Comparison of ENCODE assay signal across 8 cellular contexts in genomic region chr15:90000175-90000923, GRCh38. TPM values are rescaled to one million over a fixed set of nuclear protein-coding genes. Genes with fewer than 3 reads are reported as not detected.
DNase-seq lines count a peak whose midpoint lies in the region; ATAC-seq and TF ChIP-seq lines count a peak whose summit lies in the region.

No MANE protein-coding gene starts in this region.

- peak; percentile 66 for DNase-seq in activated effector memory CD4-positive, alpha-beta T cell treated with anti-CD3 and anti-CD28 coated beads, Interleukin-2, amount 50 U/mL, for 16 hours
- no peak for DNase-seq in activated effector memory CD4-positive, alpha-beta T cell treated with Interleukin-2 at 50 U/mL for 16 hours
- no peak for DNase-seq in RWPE2 (ENCODE audit: low spot score)
- DNase-seq in endodermal cell = peak; percentile 77
- no peak for DNase-seq in NCI-H2029 (lab: John Stamatoyannopoulos, UW)

- WGBS in endodermal cell (ENCODE audit: insufficient coverage in 1 of 2, insufficient read length in 1 of 2), 2 experiments = 2 to 5% methylated on average over 19 to 62 of the region's 62 CpGs

- no peak for TF ChIP-seq CTCF in RWPE2 (IDR thresholded peaks at IDR 0.05; ENCODE audit: poor library complexity, severe bottlenecking)
- TF ChIP-seq CTCF in endodermal cell (conservative IDR thresholded peaks at IDR 0.05) = no peak

- H3K9me3 ChIP-seq in RWPE2 (ENCODE audit: severe bottlenecking) = no peaks in the 10 kb centered on the region
- no peaks in the 10 kb centered on the region for H3K9me3 ChIP-seq in endodermal cell (ENCODE audit: control insufficient read depth, low read length)
- no peaks in the 10 kb centered on the region for H3K9me3 ChIP-seq in mucosa of rectum (ENCODE audit: control insufficient read depth in 2 of 2, low read length in 2 of 2)

- H3K4me1 ChIP-seq in RWPE2 (ENCODE audit: insufficient read depth, poor library complexity, severe bottlenecking) (peaks cover 51% of the 10 kb centered on the region), endodermal cell (ENCODE audit: control insufficient read depth, insufficient read depth, low read length) (peaks cover 27% of the 10 kb centered on the region), mucosa of rectum (ENCODE audit: control insufficient read depth in 2 of 2, insufficient read depth in 2 of 2, low read length in 2 of 2) (peaks cover 27 to 44% of the 10 kb centered on the region in 2 donors)

- H3K36me3 ChIP-seq in RWPE2 (ENCODE audit: low read depth) = peaks cover 11% of the 10 kb centered on the region
- no peaks in the 10 kb centered on the region for H3K36me3 ChIP-seq in endodermal cell (ENCODE audit: control insufficient read depth, insufficient read depth, low read length)
- peaks cover 0 to 3% of the 10 kb centered on the region in 2 donors for H3K36me3 ChIP-seq in mucosa of rectum (ENCODE audit: control insufficient read depth in 2 of 2, insufficient read depth in 2 of 2, low read length in 2 of 2)

- no peaks in the 10 kb centered on the region for H3K9me3 Mint-ChIP-seq in endodermal cell

- H3K27me3 Mint-ChIP-seq in endodermal cell (ENCODE audit: insufficient read depth) = no peaks in the 10 kb centered on the region

- H3K9ac ChIP-seq in endodermal cell (ENCODE audit: extremely low read depth, low read length, poor library complexity, severe bottlenecking) = peak overlapping the region; percentile 86
- H3K9ac ChIP-seq in mucosa of rectum (ENCODE audit: low read depth in 1 of 2, low read length in 2 of 2) = peak overlapping the region; percentile 91 to 94

- peak overlapping the region; percentile 99 for H3K27ac ChIP-seq in RWPE2 (ENCODE audit: poor library complexity, severe bottlenecking)
- H3K27ac ChIP-seq in endodermal cell (ENCODE audit: low read depth, low read length) = peak overlapping the region; percentile 94
- H3K27ac ChIP-seq in mucosa of rectum (ENCODE audit: low read depth in 2 of 2, low read length in 2 of 2) = peak overlapping the region; percentile 91 to 94

- no peak for ATAC-seq in RWPE2 (ENCODE audit: low read depth)
- ATAC-seq in GM19467 (IDR thresholded peaks at IDR 0.05; ENCODE audit: unreplicated experiment) = no peak
- no peak for ATAC-seq in GM19397 (IDR thresholded peaks at IDR 0.05; ENCODE audit: unreplicated experiment)

- H3K4me3 Mint-ChIP-seq in endodermal cell = peak overlapping the region; percentile 87

- H3K27me3 ChIP-seq in RWPE2 (ENCODE audit: insufficient read depth, poor library complexity, severe bottlenecking) = no peaks in the 10 kb centered on the region
- no peaks in the 10 kb centered on the region for H3K27me3 ChIP-seq in endodermal cell (ENCODE audit: control insufficient read depth, insufficient read depth, low read length, poor library complexity, severe bottlenecking)
- H3K27me3 ChIP-seq in mucosa of rectum (ENCODE audit: control insufficient read depth in 2 of 2, insufficient read depth in 2 of 2, low read length in 2 of 2) = no peaks in the 10 kb centered on the region

- H3K36me3 Mint-ChIP-seq in endodermal cell (ENCODE audit: low read depth) = peaks cover 2% of the 10 kb centered on the region

- H3K4me1 Mint-ChIP-seq in endodermal cell = peaks cover 42% of the 10 kb centered on the region

- H3K4me3 ChIP-seq in RWPE2 (ENCODE audit: severe bottlenecking) (peak overlapping the region; percentile 82), endodermal cell (ENCODE audit: low read length) (peak overlapping the region; percentile 87), mucosa of rectum (ENCODE audit: low read length in 2 of 2) (peak overlapping the region; percentile 90 to 93)

- peak overlapping the region; percentile 75 for H3K27ac Mint-ChIP-seq in endodermal cell

RNA-seq across cellular contexts. Expression of gene ZNF710, which starts 0.8 kb away (rescaled TPM):
- 10 to 100 TPM; 31.8 to 39.1 TPM for total RNA-seq in endodermal cell
- 37.1 TPM for polyA plus RNA-seq in endodermal cell (2013, experiment 1 of 2)
- polyA plus RNA-seq in endodermal cell (2013, experiment 2 of 2) = 33.8 TPM

Comparison
In these comparisons a context has a peak if more than half of its experiments do, and no peak if none do; other contexts are left out.
1. DNase-seq: peak in activated effector memory CD4-positive, alpha-beta T cell treated with anti-CD3 and anti-CD28 coated beads, Interleukin-2, amount 50 U/mL, for 16 hours (single experiment) and endodermal cell (single experiment); none in activated effector memory CD4-positive, alpha-beta T cell treated with Interleukin-2 at 50 U/mL for 16 hours (single experiment), RWPE2 (single experiment) and NCI-H2029 (single experiment).
2. Peak in every context shown above with its lines, with median percentiles within 50 percentile points of each other: H3K27ac ChIP-seq and H3K4me3 ChIP-seq.